15 cellular contexts compared by ENCODE assay signal in the genomic region with DNA sequence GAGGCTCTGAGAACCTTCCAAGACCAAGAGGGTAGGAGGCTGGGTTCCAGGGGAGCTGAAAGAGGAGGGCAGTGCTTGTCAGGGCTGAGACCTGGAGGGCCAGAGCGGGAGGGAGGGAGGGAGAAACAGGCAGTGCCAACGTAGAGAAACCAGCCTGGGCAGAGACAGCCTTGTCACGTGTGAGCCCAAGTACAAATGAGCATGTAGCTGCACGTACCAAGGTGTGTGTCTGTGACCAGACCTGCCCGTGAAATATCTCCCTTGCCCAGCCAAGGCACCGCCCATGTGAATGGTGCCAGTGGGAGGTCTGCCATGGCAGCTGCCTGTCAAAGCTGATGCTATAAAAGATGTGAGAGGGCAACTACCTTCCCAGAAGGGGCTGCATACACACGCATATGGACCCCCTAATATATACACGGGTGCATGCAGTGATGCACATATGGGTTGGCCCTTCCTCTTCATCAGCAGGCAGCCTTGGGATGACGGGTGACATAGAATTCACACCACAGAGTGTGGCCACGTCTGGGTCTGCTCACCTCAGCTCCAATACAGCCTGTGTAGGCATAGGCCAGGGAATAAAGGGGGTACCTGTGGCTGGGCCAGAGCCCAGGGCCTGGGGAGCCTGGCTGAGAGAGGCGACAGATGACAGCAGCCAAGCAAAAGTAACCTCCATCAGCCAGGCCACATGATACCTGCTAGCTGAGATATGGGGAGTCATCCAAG. TPM values are rescaled to one million over a fixed set of nuclear protein-coding genes. Genes with fewer than 3 reads are reported as not detected.
A peak's percentile ranks its signal among the peaks of the same experiment; 100 is the strongest.
DNase-seq lines count a peak whose midpoint lies in the region; ATAC-seq, FAIRE-seq and TF ChIP-seq lines count a peak whose summit lies in the region.
"Had no signal": no experiment of that assay in that cellular context is flagged by ENCODE, and none has a peak within 500 bp of the region (broad histone marks: within the 10 kb centered on the region; RNA-seq: fewer than 3 reads in every experiment).

No MANE protein-coding gene starts in this region.

- WGBS in esophagus squamous epithelium, 2 donors, result 47 to 100% methylated on average over 1 to 10 of the region's 11 CpGs
- WGBS in prostate gland, result 39% methylated on average over 11 of the region's 11 CpGs

- H3K36me3 ChIP-seq in Peyer's patch (no peaks in the 10 kb centered on the region), esophagus squamous epithelium (peaks cover 0 to 20% (median 0%) of the 10 kb centered on the region in 3 donors), prostate gland (no peaks in the 10 kb centered on the region)
- H3K36me3 ChIP-seq: gastrocnemius medialis had no signal

- no peaks in the 10 kb centered on the region for H3K9me3 ChIP-seq in Peyer's patch
- H3K9me3 ChIP-seq in esophagus squamous epithelium, result no peaks in the 10 kb centered on the region
- H3K9me3 ChIP-seq in prostate gland, result no peaks in the 10 kb centered on the region
- H3K9me3 ChIP-seq: gastrocnemius medialis had no signal

- DNase-seq in HT-29 (ENCODE audit: low spot score) (peak; percentile 1), Peyer's patch (peak in 2 of 3 donors; percentile 66 to 67), esophagus squamous epithelium (lab: John Stamatoyannopoulos, UW) (no peak), prostate gland (ENCODE audit: low spot score) (peak; percentile 97), SHP77 treated with DMSO at 0.1 percent for 48 hours (lab: John Stamatoyannopoulos, UW) (no peak), urothelium cell line (ENCODE audit: low spot score) (no peak)
- DNase-seq: activated CD4-positive, CD25-positive, alpha-beta regulatory T cell treated with anti-CD3 and anti-CD28 coated beads, Interleukin-2, amount 50 U/mL, for 72 hours; activated naive CD4-positive, alpha-beta T cell; EL; gastrocnemius medialis; NCI-H146; NCI-H446 treated with DMSO at 0.1 percent for 48 hours had no signal

- FAIRE-seq in urothelium cell line (lab: Jason Lieb, UNC), result no peak
- FAIRE-seq: endometrium, HTR-8/SVneo had no signal

- H3K4me1 ChIP-seq in Peyer's patch (peaks cover 0 to 6% (median 0%) of the 10 kb centered on the region in 4 donors), esophagus squamous epithelium (peaks cover 17 to 71% (median 22%) of the 10 kb centered on the region in 3 donors), prostate gland (replicated peaks) (no peaks in the 10 kb centered on the region)
- H3K4me1 ChIP-seq: gastrocnemius medialis had no signal

- TF ChIP-seq POLR2A in Peyer's patch (IDR thresholded peaks at IDR 0.05) (peak in 1 of 2 donors; percentile 9), esophagus squamous epithelium (IDR thresholded peaks at IDR 0.05) (no peak), prostate gland (IDR thresholded peaks at IDR 0.05) (no peak)

- intact Hi-C loops in esophagus squamous epithelium (cut with DNase I), result loop anchor here (2.0 kb wide), 1 partner anchor 113 kb away; no protein-coding TSS in a partner anchor
- intact Hi-C loops in prostate gland (cut with DNase I), result no loop called here

- H3K27me3 ChIP-seq in Peyer's patch (no peaks in the 10 kb centered on the region), esophagus squamous epithelium (no peaks in the 10 kb centered on the region), prostate gland (replicated peaks; ENCODE audit: insufficient read depth) (no peaks in the 10 kb centered on the region)
- H3K27me3 ChIP-seq: gastrocnemius medialis had no signal

- H3K27ac ChIP-seq in Peyer's patch (no peak overlapping the region), esophagus squamous epithelium (peak overlapping the region; percentile 69 to 88 (median 82)), prostate gland (peak overlapping the region; percentile 68 to 77)
- H3K27ac ChIP-seq: gastrocnemius medialis had no signal

- H3K4me3 ChIP-seq in Peyer's patch (no peak overlapping the region), esophagus squamous epithelium (no peak overlapping the region), prostate gland (no peak overlapping the region)
- H3K4me3 ChIP-seq: gastrocnemius medialis had no signal

- TF ChIP-seq CTCF in Peyer's patch (IDR thresholded peaks at IDR 0.05) (no peak), esophagus squamous epithelium (IDR thresholded peaks at IDR 0.05) (no peak), prostate gland (IDR thresholded peaks at IDR 0.05) (no peak)

- no peak for ATAC-seq in GM19395 (IDR thresholded peaks at IDR 0.05; ENCODE audit: unreplicated experiment)
- ATAC-seq: gastrocnemius medialis had no signal

RNA-seq across cellular contexts. Expression of a gene that starts 7.8 kb away (rescaled TPM):
- 33.3 and 34.6 TPM in 2 replicates for total RNA-seq in HT-29 (2014; rRNA removed; shearing (Covaris generic))
- total RNA-seq in Peyer's patch, result 10 to 100 TPM; 36.3 to 42.3 (median 38.4) TPM
- total RNA-seq in esophagus squamous epithelium, result 10 to 100 TPM; 20.7 to 55.1 (median 30.8) TPM
- total RNA-seq in prostate gland, result 10 to 100 TPM; 59.3 to 60.3 TPM

Comparison
In these comparisons a context has a peak if more than half of its experiments do, and no peak if none do; other contexts are left out.
1. DNase-seq: peak in HT-29 (single experiment), Peyer's patch (2 of 3) and prostate gland (single experiment); none in esophagus squamous epithelium (single experiment), SHP77 treated with DMSO at 0.1 percent for 48 hours (single experiment) and urothelium cell line (single experiment).
2. H3K27ac ChIP-seq: peak in esophagus squamous epithelium (4 of 4) and prostate gland (2 of 2); none in Peyer's patch (0 of 4).